Comparison of ENCODE assay signal across 2 cellular contexts in the genomic region with DNA sequence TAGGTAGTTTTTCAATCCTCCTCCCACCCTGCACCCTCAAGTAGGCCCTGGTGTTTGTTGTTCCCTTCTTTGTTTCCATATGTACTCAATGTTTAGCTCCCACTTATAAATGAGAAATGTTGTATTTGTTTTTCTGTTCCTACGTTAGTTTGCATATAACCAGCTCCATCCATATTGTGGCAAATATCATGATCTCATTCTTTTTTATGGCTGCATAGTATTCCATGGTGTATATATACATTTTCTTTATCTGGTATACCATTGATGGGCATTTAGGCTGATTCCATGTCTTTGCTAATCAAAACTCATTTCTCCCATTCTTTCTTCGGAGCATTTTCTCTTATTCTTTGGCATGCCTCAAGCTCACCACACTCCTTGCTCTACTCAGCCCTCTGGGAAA.
TF ChIP-seq lines count a peak whose summit lies in the region.

No MANE protein-coding gene starts in this region.

TF ChIP-seq in K562, 482 proteins besides CTCF, POLR2A, EP300 and RAD21:
- TF ChIP-seq E2F8 (IDR thresholded peaks at IDR 0.05; ENCODE audit: low read depth, partially characterized antibody), result no peak
- peak; percentile 63 for TF ChIP-seq RBM25 (IDR thresholded peaks at IDR 0.05; ENCODE audit: low read depth, low read length, severe bottlenecking)
- TF ChIP-seq ZNF146 (CRISPR knock-in tag; IDR thresholded peaks at IDR 0.05; ENCODE audit: unreplicated experiment), result peak; percentile 69
- no peak for TF ChIP-seq FOS (IDR thresholded peaks at IDR 0.05; ENCODE audit: extremely low read depth, insufficient read length)
- TF ChIP-seq TAF7 (tag; IDR thresholded peaks at IDR 0.05), result no peak
- TF ChIP-seq ETS2 (tag; IDR thresholded peaks at IDR 0.05; ENCODE audit: borderline replicate concordance, poor library complexity, severe bottlenecking), result no peak
- no peak for TF ChIP-seq NR3C1 (CRISPR knock-in tag; IDR thresholded peaks at IDR 0.05)

TF ChIP-seq in H1, 55 proteins besides CTCF, POLR2A, EP300 and RAD21:
- TF ChIP-seq KDM1A (IDR thresholded peaks at IDR 0.05; ENCODE audit: borderline replicate concordance, low read length) (peak; percentile 49; the same call in 1 of the 2 replicates), SIN3A (conservative IDR thresholded peaks at IDR 0.05 in 1 of 2, IDR thresholded peaks at IDR 0.05 in 1 of 2; ENCODE audit: low read depth in 1 of 2, low read length in 2 of 2) (no peak)
TF ChIP-seq in H1: peak in this region for 1.
